In the genomic region with DNA sequence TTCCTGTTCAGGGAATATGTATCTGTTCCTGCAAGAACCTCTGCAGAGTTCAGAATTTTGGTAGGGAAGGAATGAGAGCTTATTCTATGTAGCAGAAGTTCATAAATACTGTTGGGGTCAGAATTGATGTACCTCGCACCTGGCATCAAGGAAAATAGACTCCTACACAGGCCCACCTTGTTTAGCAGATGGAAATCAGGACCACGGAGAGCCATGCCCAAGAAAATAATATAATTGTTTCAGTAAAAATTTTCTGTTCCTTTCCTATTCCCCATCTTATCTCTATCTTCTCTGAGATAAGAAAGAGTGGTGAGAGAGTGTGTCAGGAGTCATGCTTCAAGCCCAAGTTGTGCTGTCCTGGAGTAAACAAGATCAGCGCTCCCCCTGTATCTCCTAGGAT, we compare ENCODE assay signal across 9 cellular contexts.
"Had no signal": no experiment of that assay in that cellular context is flagged by ENCODE, and none has a peak within 500 bp of the region (broad histone marks: within the 10 kb centered on the region; RNA-seq: fewer than 3 reads in every experiment).

No MANE protein-coding gene starts in this region.

- H3K27ac ChIP-seq: HL-60, KMS-11 had no signal

- H3K27me3 Mint-ChIP-seq: IgD-negative memory B cell had no signal

- H3K4me3 ChIP-seq: K562 had no signal

- H3K9me3 Mint-ChIP-seq: IgD-negative memory B cell had no signal

- FAIRE-seq: HepG2, HTR-8/SVneo, K562 had no signal

- H3K36me3 Mint-ChIP-seq: IgD-negative memory B cell had no signal

- H3K4me2 ChIP-seq: KMS-11 had no signal

- ATAC-seq: HepG2, K562 had no signal

- H3K9ac ChIP-seq: KMS-11 had no signal

- DNase-seq: IMR-90, KBM-7, KG1 had no signal

- H3K4me3 Mint-ChIP-seq: IgD-negative memory B cell had no signal
